In the genomic region with DNA sequence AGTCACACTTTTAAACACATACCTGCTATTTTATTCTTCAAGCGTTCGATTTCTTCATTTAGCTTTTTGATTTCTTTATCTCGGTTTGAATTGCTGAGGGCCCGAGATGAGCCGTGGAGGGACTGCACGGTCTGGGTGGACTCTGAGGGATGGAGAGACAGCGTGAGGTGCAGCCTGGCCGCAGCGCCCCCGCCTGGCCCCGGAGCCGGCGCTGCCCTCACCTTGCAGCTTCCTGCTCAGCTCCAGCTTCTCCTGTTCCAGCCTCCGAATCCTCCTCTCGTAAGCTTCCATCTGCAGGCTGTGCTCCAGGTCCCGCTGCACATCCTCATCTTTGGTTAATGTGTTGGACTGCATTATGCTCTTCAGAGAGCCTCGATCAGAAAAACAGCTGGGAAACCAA, we compare ENCODE assay signal across 23 cellular contexts. TPM values are rescaled to one million over a fixed set of nuclear protein-coding genes. Genes with fewer than 3 reads are reported as not detected.
DNase-seq lines count a peak whose midpoint lies in the region; ATAC-seq and TF ChIP-seq lines count a peak whose summit lies in the region.
"Had no signal": no experiment of that assay in that cellular context is flagged by ENCODE, and none has a peak within 500 bp of the region (broad histone marks: within the 10 kb centered on the region; RNA-seq: fewer than 3 reads in every experiment).

No MANE protein-coding gene starts in this region.

- H3K27ac ChIP-seq in cardiac muscle cell: no peak overlapping the region
- no peak overlapping the region for H3K27ac ChIP-seq in heart left ventricle
- H3K27ac ChIP-seq in OCI-LY3 (ENCODE audit: low read length): no peak overlapping the region
- H3K27ac ChIP-seq in neural progenitor cell: no peak overlapping the region
- H3K27ac ChIP-seq in CD4-positive, alpha-beta T cell (ENCODE audit: low read depth, low read length): no peak overlapping the region
- H3K27ac ChIP-seq: PC-9, SJCRH30 had no signal

- H3K27me3 Mint-ChIP-seq in neural progenitor cell (ENCODE audit: insufficient read depth, low read depth): no peaks in the 10 kb centered on the region
- no peaks in the 10 kb centered on the region for H3K27me3 Mint-ChIP-seq in CD4-positive, alpha-beta T cell

- H3K4me3 ChIP-seq in cardiac muscle cell (no peak overlapping the region), heart left ventricle (no peak overlapping the region), OCI-LY3 (ENCODE audit: low read length) (peak overlapping the region; percentile 68), astrocyte of the spinal cord (ENCODE audit: low read depth, low read length) (no peak overlapping the region), neural progenitor cell (no peak overlapping the region)
- H3K4me3 ChIP-seq: GM12878, PC-9, SJCRH30 had no signal

- peak; percentile 2 for TF ChIP-seq CTCF in cardiac muscle cell (IDR thresholded peaks at IDR 0.05; ENCODE audit: low read depth, low read length)
- no peak for TF ChIP-seq CTCF in heart left ventricle (IDR thresholded peaks at IDR 0.05)
- peak; percentile 82 for TF ChIP-seq CTCF in OCI-LY3 (IDR thresholded peaks at IDR 0.05; ENCODE audit: low read depth, low read length)
- TF ChIP-seq CTCF in astrocyte of the spinal cord (IDR thresholded peaks at IDR 0.05; ENCODE audit: low read depth, low read length): peak; percentile 7
- TF ChIP-seq CTCF in neural progenitor cell (IDR thresholded peaks at IDR 0.05): peak; percentile 13
- no peak for TF ChIP-seq CTCF in CD4-positive, alpha-beta T cell (IDR thresholded peaks at IDR 0.05)

- peaks cover 26% of the 10 kb centered on the region for H3K36me3 Mint-ChIP-seq in neural progenitor cell
- H3K36me3 Mint-ChIP-seq in CD4-positive, alpha-beta T cell (ENCODE audit: low read depth): peaks cover 23% of the 10 kb centered on the region

- WGBS in heart left ventricle, 4 donors: 91 to 92% (median 92%) methylated on average over 17 of the region's 17 CpGs

- no peak overlapping the region for H3K9ac ChIP-seq in OCI-LY3 (ENCODE audit: low read length)
- no peak overlapping the region for H3K9ac ChIP-seq in neural progenitor cell

- H3K9me3 ChIP-seq in cardiac muscle cell (ENCODE audit: low read depth): no peaks in the 10 kb centered on the region
- H3K9me3 ChIP-seq in heart left ventricle: no peaks in the 10 kb centered on the region
- no peaks in the 10 kb centered on the region for H3K9me3 ChIP-seq in OCI-LY3 (ENCODE audit: insufficient read depth, low read length)
- no peaks in the 10 kb centered on the region for H3K9me3 ChIP-seq in neural progenitor cell (ENCODE audit: low read depth)
- no peaks in the 10 kb centered on the region for H3K9me3 ChIP-seq in CD4-positive, alpha-beta T cell (ENCODE audit: control insufficient read depth, low read length)
- H3K9me3 ChIP-seq: SJCRH30 had no signal

- H2AFZ ChIP-seq in OCI-LY3 (ENCODE audit: low read depth, low read length) (0 out of 2 replicates have a peak overlapping the region, but pooled peaks have one; percentile 57), neural progenitor cell (replicated peaks) (no peak overlapping the region)
- H2AFZ ChIP-seq: PC-9 had no signal

- intact Hi-C loops in heart left ventricle (cut with DNase I): no loop called here
- intact Hi-C loops in CD4-positive, alpha-beta T cell (cut with DNase I, micrococcal nuclease): no loop called here

- no peak overlapping the region for H3K4me3 Mint-ChIP-seq in neural progenitor cell
- H3K4me3 Mint-ChIP-seq in CD4-positive, alpha-beta T cell: no peak overlapping the region
- H3K4me3 Mint-ChIP-seq: CD14-positive monocyte had no signal

- POLR2A ChIA-PET in CD4-positive, alpha-beta T cell (lab: Charles Lee): no interaction called here

- TF ChIP-seq POLR2A in heart left ventricle (IDR thresholded peaks at IDR 0.05): no peak

- peaks cover 44% of the 10 kb centered on the region for H3K36me3 ChIP-seq in cardiac muscle cell
- peaks cover 4 to 100% (median 95%) of the 10 kb centered on the region in 9 donors for H3K36me3 ChIP-seq in heart left ventricle
- H3K36me3 ChIP-seq in OCI-LY3 (replicated peaks; ENCODE audit: low read depth, low read length): no peaks in the 10 kb centered on the region
- no peaks in the 10 kb centered on the region for H3K36me3 ChIP-seq in neural progenitor cell

- H3K4me1 ChIP-seq in cardiac muscle cell (ENCODE audit: low read depth) (no peaks in the 10 kb centered on the region), heart left ventricle (no peaks in the 10 kb centered on the region), OCI-LY3 (ENCODE audit: low read length) (peaks cover 15% of the 10 kb centered on the region), neural progenitor cell (peaks cover 10% of the 10 kb centered on the region)
- H3K4me1 ChIP-seq: SJCRH30 had no signal

- H3K79me2 ChIP-seq in OCI-LY3 (ENCODE audit: low read length) (no peaks in the 10 kb centered on the region), neural progenitor cell (ENCODE audit: low read depth) (no peaks in the 10 kb centered on the region)

- H4K20me1 ChIP-seq in OCI-LY3 (ENCODE audit: insufficient read depth, low read length) (no peaks in the 10 kb centered on the region), neural progenitor cell (ENCODE audit: low read depth) (peaks cover 5% of the 10 kb centered on the region)

- no peak for DNase-seq in cardiac muscle cell (ENCODE audit: low read depth in 1 of 2, low spot score in 1 of 2)
- no peak for DNase-seq in heart left ventricle
- DNase-seq in astrocyte of the spinal cord (ENCODE audit: low read depth, low spot score): no peak
- no peak for DNase-seq in neural progenitor cell (ENCODE audit: low spot score)
- DNase-seq in inferior parietal cortex (ENCODE audit: extremely low spot score): no peak
- DNase-seq in dedifferentiated amniotic fluid mesenchymal stem cell (ENCODE audit: extremely low spot score): no peak
- DNase-seq in CD4-positive, alpha-beta T cell: no peak
- DNase-seq: 8988T, COR-L47, DMS 273 treated with DMSO at 0.1 percent for 48 hours, GDM1, Karpas-422, MM.1S, NCI-H1092 treated with DMSO at 0.1 percent for 48 hours, NCI-H2081, NCI-H510A, NCI-H774, PC-9, SJCRH30 had no signal

- H3K27me3 ChIP-seq in cardiac muscle cell: no peaks in the 10 kb centered on the region
- no peaks in the 10 kb centered on the region for H3K27me3 ChIP-seq in heart left ventricle
- no peaks in the 10 kb centered on the region for H3K27me3 ChIP-seq in OCI-LY3 (ENCODE audit: low read depth, low read length)
- no peaks in the 10 kb centered on the region for H3K27me3 ChIP-seq in neural progenitor cell
- H3K27me3 ChIP-seq in CD4-positive, alpha-beta T cell (ENCODE audit: control insufficient read depth, insufficient read depth, low read length): no peaks in the 10 kb centered on the region
- H3K27me3 ChIP-seq: SJCRH30 had no signal

- no peak for ATAC-seq in heart left ventricle
- ATAC-seq in CD4-positive, alpha-beta T cell (ENCODE audit: poor library complexity): no peak
- ATAC-seq: GM12878 had no signal

- no peaks in the 10 kb centered on the region for H3K9me3 Mint-ChIP-seq in neural progenitor cell
- no peaks in the 10 kb centered on the region for H3K9me3 Mint-ChIP-seq in CD4-positive, alpha-beta T cell

- H3F3A ChIP-seq in neural progenitor cell (ENCODE audit: low read depth): peaks cover 14% of the 10 kb centered on the region

- in situ Hi-C loops in astrocyte of the spinal cord (cut with HindIII; ENCODE audit: low sequenced_read_pairs): no loop called here

- peaks cover 5% of the 10 kb centered on the region for H3K4me1 Mint-ChIP-seq in neural progenitor cell
- H3K4me1 Mint-ChIP-seq in CD4-positive, alpha-beta T cell (ENCODE audit: low read depth): no peaks in the 10 kb centered on the region

- H3K4me2 ChIP-seq in OCI-LY3 (ENCODE audit: low read length): peak overlapping the region; percentile 67
- H3K4me2 ChIP-seq in neural progenitor cell: no peak overlapping the region
- H3K4me2 ChIP-seq: PC-9 had no signal

- no peak overlapping the region for H3K27ac Mint-ChIP-seq in neural progenitor cell
- H3K27ac Mint-ChIP-seq in CD4-positive, alpha-beta T cell: no peak overlapping the region
- H3K27ac Mint-ChIP-seq: CD14-positive monocyte had no signal

- CTCF ChIA-PET in CD4-positive, alpha-beta T cell (lab: Charles Lee): no interaction called here

RNA-seq across cellular contexts. Expression of gene AMN, which starts 53.2 kb away (rescaled TPM):
- total RNA-seq in cardiac muscle cell: 0.21 and 0.48 TPM in 2 replicates
- polyA plus RNA-seq in cardiac muscle cell: 1.3 and 2.5 TPM in 2 replicates
- total RNA-seq in heart left ventricle: under 1 TPM in 1 of 9 donors, not detected in 8; 0.36 TPM
- under 1 TPM; 0.11 to 0.21 TPM for polyA plus RNA-seq in heart left ventricle
- 0.28 TPM in 1 of 2 replicates, not detected in the other for total RNA-seq in neural progenitor cell (ENCODE audit: low replicate concordance)
- 1 to 10 TPM; 2.6 to 2.8 TPM for total RNA-seq in CD4-positive, alpha-beta T cell
- total RNA-seq: H4, SJCRH30 had no signal
- polyA plus RNA-seq: CD14-positive monocyte had no signal

Comparison
In these comparisons a context has a peak if more than half of its experiments do, and no peak if none do; other contexts are left out.
1. CTCF ChIP-seq: peak in cardiac muscle cell (single experiment), OCI-LY3 (single experiment), astrocyte of the spinal cord (single experiment) and neural progenitor cell (single experiment); none in heart left ventricle (0 of 12) and CD4-positive, alpha-beta T cell (single experiment).